In the genomic region with DNA sequence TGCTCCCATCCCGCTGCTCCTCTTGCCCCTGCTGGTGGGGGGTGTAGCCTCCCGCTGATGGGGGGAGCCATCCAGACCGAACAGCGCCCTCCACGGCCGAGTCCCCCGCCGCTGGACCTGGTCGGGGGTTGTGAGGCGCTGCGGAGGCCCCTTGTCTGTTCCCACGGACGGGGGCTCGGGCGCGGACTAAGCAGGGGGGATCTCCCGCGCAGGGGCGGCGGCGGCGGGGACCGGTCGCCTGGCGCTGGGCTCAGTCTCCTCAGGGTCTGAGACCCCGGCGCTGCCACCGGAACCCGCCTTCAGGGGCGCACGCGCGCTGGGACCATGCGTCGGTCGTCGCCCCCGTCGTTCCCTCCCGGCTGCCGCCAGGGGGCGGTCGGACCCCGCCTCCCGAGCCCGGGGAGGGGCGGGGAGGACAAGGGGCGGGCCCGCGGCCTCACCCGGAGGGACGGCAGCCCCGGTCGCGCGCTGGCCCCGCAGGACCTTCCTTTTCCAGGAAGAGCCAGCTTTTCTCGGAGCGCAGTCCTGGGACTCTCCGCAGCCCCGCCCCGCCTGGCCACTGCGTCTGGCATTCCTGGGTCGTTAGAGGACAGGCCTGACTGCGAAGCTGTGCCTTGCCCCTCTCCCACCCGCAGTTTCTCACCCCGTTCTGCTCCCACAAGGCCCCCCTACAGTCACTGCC, we compare ENCODE assay signal across 8 cellular contexts. TPM values are rescaled to one million over a fixed set of nuclear protein-coding genes. Genes with fewer than 3 reads are reported as not detected.
A peak's percentile ranks its signal among the peaks of the same experiment; 100 is the strongest.
DNase-seq lines count a peak whose midpoint lies in the region; ATAC-seq, FAIRE-seq and TF ChIP-seq lines count a peak whose summit lies in the region.

No MANE protein-coding gene starts in this region.

- H3K36me3 ChIP-seq in HUES64 (ENCODE audit: insufficient read depth, low read length): no peaks in the 10 kb centered on the region; the same call in 1 of the 2 replicates

- H3K27ac ChIP-seq in HUES64 (ENCODE audit: low read depth, low read length): peak overlapping the region; percentile 62; the same call in 1 of the 2 replicates

- FAIRE-seq in frontal cortex (lab: Jason Lieb, UNC): no peak

- H3K4me3 ChIP-seq in HUES64 (ENCODE audit: low read length): peak overlapping the region; percentile 80

- H3K9me3 ChIP-seq in HUES64 (ENCODE audit: insufficient read depth, low read depth, low read length): no peaks in the 10 kb centered on the region

- peaks cover 12% of the 10 kb centered on the region for H3K27me3 ChIP-seq in HUES64 (ENCODE audit: insufficient read depth, low read length)

- ATAC-seq in GM21390 (IDR thresholded peaks at IDR 0.05; ENCODE audit: unreplicated experiment): peak; percentile 71

- DNase-seq in DMS 273 treated with DMSO at 0.1 percent for 48 hours (lab: John Stamatoyannopoulos, UW) (peak; percentile 36), frontal cortex (ENCODE audit: low spot score in 2 of 2) (peak; percentile 91 to 96), nucleus accumbens (lab: John Stamatoyannopoulos, UW) (peak in 53 of 56 donors; percentile 25 to 85 (median 63)), superior temporal gyrus (ENCODE audit: extremely low spot score) (peak; percentile 80)
- DNase-seq in activated naive CD4-positive, alpha-beta T cell (lab: John Stamatoyannopoulos, UW): peak; percentile 64 to 86 (median 72)

- under 1% methylated on average over 67 of the region's 67 CpGs for WGBS in HUES64

- 0 out of 2 replicates have a peak, but pooled peaks cover 4% of the 10 kb centered on the region for H3K4me1 ChIP-seq in HUES64 (ENCODE audit: insufficient read depth, low read length)

- TF ChIP-seq POLR2A in Raji (IDR thresholded peaks at IDR 0.05; ENCODE audit: insufficient read depth, low read depth, low read length): peak; percentile 69

- peak overlapping the region; percentile 74 for H3K9ac ChIP-seq in HUES64 (ENCODE audit: low read depth, low read length)

RNA-seq across cellular contexts. Expression of a gene that starts 6.3 kb away (rescaled TPM):
- 2.1 TPM for polyA plus RNA-seq in HUES64 (2013, experiment 1 of 2)
- 1.3 TPM for polyA plus RNA-seq in HUES64 (2013, experiment 2 of 2)
- total RNA-seq in frontal cortex: 0.82 TPM

RNA-seq across cellular contexts. Expression of a gene that starts 12.8 kb away (rescaled TPM):
- polyA plus RNA-seq in HUES64 (2013, experiment 1 of 2): 8.3 TPM
- 8.9 TPM for polyA plus RNA-seq in HUES64 (2013, experiment 2 of 2)
- 0.41 TPM for total RNA-seq in frontal cortex

RNA-seq across cellular contexts. Expression of a gene that starts 22.4 kb away (rescaled TPM):
- polyA plus RNA-seq in HUES64 (2013, experiment 1 of 2): 1.7 TPM
- polyA plus RNA-seq in HUES64 (2013, experiment 2 of 2): 2.1 TPM
- not detected for total RNA-seq in frontal cortex

RNA-seq across cellular contexts. Expression of a gene that starts 35.3 kb away (rescaled TPM):
- 53.2 TPM for polyA plus RNA-seq in HUES64 (2013, experiment 1 of 2)
- polyA plus RNA-seq in HUES64 (2013, experiment 2 of 2): 46.4 TPM
- total RNA-seq in frontal cortex: 6.1 TPM

RNA-seq across cellular contexts. Expression of a gene that starts 35.4 kb away (rescaled TPM):
- 64.6 TPM for polyA plus RNA-seq in HUES64 (2013, experiment 1 of 2)
- polyA plus RNA-seq in HUES64 (2013, experiment 2 of 2): 74.2 TPM
- 15.5 TPM for total RNA-seq in frontal cortex

Comparison
In these comparisons a context has a peak if more than half of its experiments do, and no peak if none do; other contexts are left out.
1. Peak in every context shown above with its lines: DNase-seq, ATAC-seq, H3K4me3 ChIP-seq and H3K27ac ChIP-seq.
2. DNase-seq: peak in every context shown above with its lines; median percentile 94 in frontal cortex; 80 in superior temporal gyrus; 72 in activated naive CD4-positive, alpha-beta T cell; 63 in nucleus accumbens; 36 in DMS 273 treated with DMSO at 0.1 percent for 48 hours.